Comparison of ENCODE assay signal across 14 cellular contexts in the genomic region with DNA sequence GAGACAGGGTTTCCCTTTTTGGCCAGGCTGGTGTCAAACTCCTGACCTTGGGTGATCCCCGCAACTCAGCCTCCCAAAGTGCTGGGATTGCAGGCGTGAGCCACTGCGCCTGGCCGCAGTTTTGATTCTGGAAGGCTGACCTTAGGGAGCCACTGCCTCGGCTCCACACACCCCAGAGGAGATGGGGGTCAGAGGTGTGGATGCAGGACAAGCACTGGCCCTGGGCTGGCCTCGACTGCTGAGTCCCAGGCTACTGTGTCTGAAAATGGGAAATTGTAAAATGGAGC. TPM values are rescaled to one million over a fixed set of nuclear protein-coding genes. Genes with fewer than 3 reads are reported as not detected.
DNase-seq lines count a peak whose midpoint lies in the region; ATAC-seq and TF ChIP-seq lines count a peak whose summit lies in the region.
"Had no signal": no experiment of that assay in that cellular context is flagged by ENCODE, and none has a peak within 500 bp of the region (broad histone marks: within the 10 kb centered on the region; RNA-seq: fewer than 3 reads in every experiment).

No MANE protein-coding gene starts in this region.

- no peaks in the 10 kb centered on the region for H3K9me2 ChIP-seq in PC-3 (replicated peaks; ENCODE audit: low read length)
- H3K9me2 ChIP-seq: SK-N-SH had no signal

- TF ChIP-seq CTCF in breast epithelium (IDR thresholded peaks at IDR 0.05) (no peak), MCF 10A (IDR thresholded peaks at IDR 0.05; ENCODE audit: unreplicated experiment) (no peak), PC-3 (conservative IDR thresholded peaks at IDR 0.05; ENCODE audit: low read depth, low read length) (no peak), transverse colon (IDR thresholded peaks at IDR 0.05) (no peak), lower leg skin (IDR thresholded peaks at IDR 0.05) (no peak)

- peaks cover 12% of the 10 kb centered on the region for H3K27me3 Mint-ChIP-seq in MCF 10A (ENCODE audit: insufficient read depth, unreplicated experiment)
- H3K27me3 Mint-ChIP-seq in immature natural killer cell (ENCODE audit: low read depth in 3 of 3): peaks cover 16 to 34% (median 20%) of the 10 kb centered on the region in 3 donors

- DNase-seq in breast epithelium (ENCODE audit: low spot score in 2 of 2) (no peak), MCF 10A (ENCODE audit: unreplicated experiment) (no peak), PC-3 (no peak), immature natural killer cell (no peak), transverse colon (no peak), DMS53 treated with DMSO at 0.1 percent for 48 hours (lab: John Stamatoyannopoulos, UW; ENCODE audit: unreplicated experiment) (no peak), pons (ENCODE audit: low spot score) (no peak), lower leg skin (ENCODE audit: low spot score in 2 of 2) (no peak)
- DNase-seq: NCI-H1694, sigmoid colon, SK-N-SH had no signal

- H3K27ac Mint-ChIP-seq in MCF 10A (ENCODE audit: low read depth, unreplicated experiment) (no peak overlapping the region), immature natural killer cell (peak overlapping the region; percentile 95 to 100 (median 98))
- H3K27ac Mint-ChIP-seq: GM23338 had no signal

- intact Hi-C loops in breast epithelium (cut with DNase I; ENCODE audit: low total_unique reads) (no loop called here), MCF 10A (cut with micrococcal nuclease) (no loop called here), PC-3 (cut with micrococcal nuclease) (loop anchor here (10.0 kb wide), 1 partner anchor 376 kb away; no protein-coding TSS in a partner anchor), transverse colon (cut with DNase I; ENCODE audit: low total_unique reads) (no loop called here), lower leg skin (cut with DNase I; ENCODE audit: low total_unique reads) (no loop called here)

- CTCF ChIA-PET in MCF 10A (lab: Yijun Ruan, JAX): interaction anchor here (0.6 to 2.6 kb wide), 4 partner anchors 23 to 591 kb away, joined by 3 to 23 read pairs (median 4); no protein-coding TSS in a partner anchor
- CTCF ChIA-PET in PC-3 (lab: Charles Lee): no interaction called here

- H3K27me3 ChIP-seq in breast epithelium (no peaks in the 10 kb centered on the region), PC-3 (ENCODE audit: low read length) (no peaks in the 10 kb centered on the region), transverse colon (no peaks in the 10 kb centered on the region)
- H3K27me3 ChIP-seq: hepatocyte had no signal

- peak overlapping the region; percentile 25 to 32 for H3K27ac ChIP-seq in breast epithelium
- peak overlapping the region; percentile 39 for H3K27ac ChIP-seq in PC-3 (ENCODE audit: low read length)
- peak overlapping the region; percentile 60 to 80 (median 70) for H3K27ac ChIP-seq in transverse colon
- H3K27ac ChIP-seq: hepatocyte had no signal

- BruUV-seq in MCF 10A (replicated peaks; lab: Mats Ljungman, UMichigan) (no TSS peak), PC-3 (replicated peaks; lab: Mats Ljungman, UMichigan) (no TSS peak)

- peak overlapping the region; percentile 56; the same call in 1 of the 2 replicates for H3K4me2 ChIP-seq in PC-3 (ENCODE audit: low read length)
- H3K4me2 ChIP-seq: GM23338, hepatocyte, SK-N-SH had no signal

- TF ChIP-seq POLR2A in breast epithelium (IDR thresholded peaks at IDR 0.05) (no peak), transverse colon (IDR thresholded peaks at IDR 0.05) (no peak), lower leg skin (IDR thresholded peaks at IDR 0.05) (no peak)

- H3K4me1 Mint-ChIP-seq in MCF 10A (ENCODE audit: insufficient read depth, unreplicated experiment) (peaks cover 6% of the 10 kb centered on the region), immature natural killer cell (peaks cover 55 to 63% of the 10 kb centered on the region in 2 donors)

- WGBS in transverse colon (ENCODE audit: low coverage in 1 of 2), 2 donors: 72% methylated on average over 6 of the region's 6 CpGs; no CpG with 5 or more reads in 1 of the 2 donors
- WGBS in lower leg skin, 2 donors: 78 to 82% methylated on average over 6 of the region's 6 CpGs

- no peak overlapping the region for H3K4me3 ChIP-seq in breast epithelium
- no peak overlapping the region for H3K4me3 ChIP-seq in PC-3 (ENCODE audit: low read length)
- peak overlapping the region in 1 of 4 donors; percentile 4 for H3K4me3 ChIP-seq in transverse colon
- no peak overlapping the region for H3K4me3 ChIP-seq in lower leg skin (ENCODE audit: low read depth, poor library complexity, severe bottlenecking)
- H3K4me3 ChIP-seq: GM23338, hepatocyte, mucosa of descending colon, sigmoid colon had no signal

- no peaks in the 10 kb centered on the region for H3K79me2 ChIP-seq in PC-3 (ENCODE audit: low read length)
- H3K79me2 ChIP-seq: hepatocyte had no signal

- H3K9me3 ChIP-seq in breast epithelium (no peaks in the 10 kb centered on the region), PC-3 (ENCODE audit: low read length) (no peaks in the 10 kb centered on the region), transverse colon (no peaks in the 10 kb centered on the region)
- H3K9me3 ChIP-seq: mucosa of descending colon, sigmoid colon, SK-N-SH had no signal

- ATAC-seq in PC-3: no peak
- ATAC-seq: GM23338 had no signal

- in situ Hi-C loops in transverse colon (cut with MboI; ENCODE audit: low pct_ligation_motif_present in 1 of 4, low pct_unique_long_range_greater_than_20kb in 1 of 4, low sequenced_read_pairs in 3 of 4): loop anchor here in 1 of 4 donors (25.0 kb wide), 1 partner anchor 231 kb away; a partner anchor contains a TSS

- H4K20me1 ChIP-seq in PC-3 (ENCODE audit: low read length): no peaks in the 10 kb centered on the region

- H3F3A ChIP-seq in PC-3 (ENCODE audit: low read length, unreplicated experiment): no peaks in the 10 kb centered on the region

- no peak overlapping the region for H3K9ac ChIP-seq in PC-3 (ENCODE audit: low read length)
- H3K9ac ChIP-seq: SK-N-SH had no signal

- H3K36me3 ChIP-seq in breast epithelium: no peaks in the 10 kb centered on the region
- no peaks in the 10 kb centered on the region for H3K36me3 ChIP-seq in PC-3 (ENCODE audit: low read depth, low read length)
- no peaks in the 10 kb centered on the region for H3K36me3 ChIP-seq in transverse colon
- H3K36me3 ChIP-seq: sigmoid colon had no signal

- H2AFZ ChIP-seq in PC-3 (ENCODE audit: low read length): no peak overlapping the region
- H2AFZ ChIP-seq: GM23338, hepatocyte had no signal

- no peak overlapping the region for H3K4me3 Mint-ChIP-seq in MCF 10A (ENCODE audit: unreplicated experiment)
- peak overlapping the region; percentile 87 to 95 (median 94) for H3K4me3 Mint-ChIP-seq in immature natural killer cell
- H3K4me3 Mint-ChIP-seq: GM23338 had no signal

- no peak for TF ChIP-seq EP300 in transverse colon (IDR thresholded peaks at IDR 0.05; ENCODE audit: low read depth)

- POLR2A ChIA-PET in MCF 10A (lab: Yijun Ruan, JAX) (no interaction called here), PC-3 (lab: Charles Lee; ENCODE audit: unreplicated experiment) (no interaction called here)

- H3K4me1 ChIP-seq in breast epithelium (no peaks in the 10 kb centered on the region), PC-3 (ENCODE audit: insufficient read depth, low read length) (peaks cover 51% of the 10 kb centered on the region), transverse colon (peaks cover 4 to 36% (median 12%) of the 10 kb centered on the region in 4 donors)
- H3K4me1 ChIP-seq: sigmoid colon had no signal

- H3K9me3 Mint-ChIP-seq in MCF 10A (ENCODE audit: unreplicated experiment) (no peaks in the 10 kb centered on the region), immature natural killer cell (peaks cover 0 to 1% (median 0%) of the 10 kb centered on the region in 6 donors)
- H3K9me3 Mint-ChIP-seq: GM23338 had no signal

- H3K36me3 Mint-ChIP-seq in MCF 10A (ENCODE audit: insufficient read depth, unreplicated experiment) (no peaks in the 10 kb centered on the region), immature natural killer cell (peaks cover 3 to 17% (median 13%) of the 10 kb centered on the region in 3 donors)

RNA-seq across cellular contexts. Expression of a gene that starts 1.5 kb away (rescaled TPM):
- total RNA-seq in breast epithelium: 1 to 10 TPM in 1 of 3 donors, under 1 TPM in 1, not detected in 1; 0.73 to 2.4 TPM
- not detected in 2 replicates for total RNA-seq in MCF 10A (2022)
- 0.12 TPM in 1 of 2 replicates, not detected in the other for total RNA-seq in PC-3 (2014; rRNA removed)
- polyA plus RNA-seq in immature natural killer cell: 10 to 100 TPM; 29.0 to 43.5 (median 32.2) TPM
- 1 to 10 TPM in 2 of 4 donors, not detected in 2; 1.6 to 4.4 TPM for total RNA-seq in transverse colon
- total RNA-seq in lower leg skin: under 1 TPM in 1 of 4 donors, not detected in 3; 0.19 TPM
- total RNA-seq: GM23338, hepatocyte had no signal
- polyA plus RNA-seq: GM23338, hepatocyte, SK-N-SH had no signal

RNA-seq across cellular contexts. Expression of a gene that starts 57.8 kb away (rescaled TPM):
- total RNA-seq in breast epithelium (100 to 1,000 TPM in 1 of 3 donors, 10 to 100 TPM in 2; 27.2 to 252 (median 29.3) TPM), MCF 10A (2022) (not detected in 2 replicates), PC-3 (2014; rRNA removed) (not detected in 2 replicates), transverse colon (100 to 1,000 TPM; 395 to 794 (median 739) TPM), lower leg skin (10 to 100 TPM in 1 of 4 donors, 1 to 10 TPM in 2, under 1 TPM in 1; 0.12 to 11.6 (median 2.1) TPM)
- polyA plus RNA-seq in immature natural killer cell: not detected
- total RNA-seq: GM23338 had no signal
- polyA plus RNA-seq: GM23338, SK-N-SH had no signal
